11 cellular contexts compared by ENCODE assay signal in the genomic region with DNA sequence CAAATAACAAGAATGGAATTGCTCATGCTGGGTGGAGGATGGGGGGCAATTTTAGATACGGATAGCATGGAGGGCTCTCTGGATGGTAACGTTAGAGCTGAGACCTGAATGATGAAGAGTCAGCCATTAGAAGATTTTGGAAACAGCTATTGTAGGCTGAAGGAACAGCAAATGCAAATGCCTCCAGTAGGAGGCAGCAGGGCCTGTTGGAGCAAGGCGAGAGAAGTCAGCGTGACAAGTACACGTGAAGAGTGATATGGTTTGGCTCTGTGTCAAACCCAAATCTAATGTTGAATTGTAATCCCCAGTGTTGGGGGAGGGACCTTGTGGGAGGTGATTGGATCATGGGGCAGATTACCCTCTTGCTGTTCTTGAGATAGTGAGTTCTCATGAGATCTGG. TPM values are rescaled to one million over a fixed set of nuclear protein-coding genes. Genes with fewer than 3 reads are reported as not detected.
DNase-seq lines count a peak whose midpoint lies in the region; ATAC-seq, FAIRE-seq and TF ChIP-seq lines count a peak whose summit lies in the region.
"Had no signal": no experiment of that assay in that cellular context is flagged by ENCODE, and none has a peak within 500 bp of the region (broad histone marks: within the 10 kb centered on the region; RNA-seq: fewer than 3 reads in every experiment).

No MANE protein-coding gene starts in this region.

- H3K23me2 ChIP-seq in H1 (ENCODE audit: low read depth, low read length): no peaks in the 10 kb centered on the region

- no peak overlapping the region for H3K18ac ChIP-seq in H1 (ENCODE audit: extremely low read depth, low read length)

- H4K5ac ChIP-seq in H1 (ENCODE audit: insufficient read length, low read depth, low read length): no peak overlapping the region

- no peak overlapping the region for H3K27ac ChIP-seq in MM.1S (ENCODE audit: low read length)
- H3K27ac ChIP-seq in H1 (ENCODE audit: low read depth, low read length): no peak overlapping the region
- H3K27ac ChIP-seq: heart left ventricle had no signal

- no peaks in the 10 kb centered on the region for H3K79me1 ChIP-seq in H1 (ENCODE audit: low read depth, low read length)

- WGBS in H1 (ENCODE audit: extremely low coverage in 1 of 2, insufficient coverage in 1 of 2, insufficient read length in 1 of 2, insufficient replicate concordance in 2 of 2, low coverage in 1 of 2, low lambda C conversion rate in 2 of 2, missing lambda C conversion rate in 1 of 2), 2 experiments: 70% methylated on average over 5 of the region's 5 CpGs; no CpG with 5 or more reads in 1 of the 2 experiments

- H3K4me3 Mint-ChIP-seq in nephron progenitor cell: no peak overlapping the region

- H2BK12ac ChIP-seq in H1 (ENCODE audit: low read depth, low read length): no peak overlapping the region

- H3K4me3 ChIP-seq in GM12864 (ENCODE audit: low read depth, low read length) (no peak overlapping the region), MM.1S (ENCODE audit: low read length) (no peak overlapping the region), H1 (ENCODE audit: extremely low read depth in 1 of 4, insufficient read depth in 2 of 4, low read depth in 3 of 4, low read length in 4 of 4) (no peak overlapping the region), mucosa of descending colon (no peak overlapping the region)
- H3K4me3 ChIP-seq: heart left ventricle had no signal

- no peak overlapping the region for H2AFZ ChIP-seq in MM.1S (ENCODE audit: low read length)
- H2AFZ ChIP-seq in H1 (ENCODE audit: low read length): no peak overlapping the region

- H4K8ac ChIP-seq in H1 (ENCODE audit: extremely low read depth, insufficient read depth, low read length): no peak overlapping the region

- H3K4me2 ChIP-seq in MM.1S (ENCODE audit: low read depth, low read length) (no peak overlapping the region), H1 (ENCODE audit: insufficient read depth in 1 of 2, low read depth in 2 of 2, low read length in 2 of 2) (no peak overlapping the region)

- TF ChIP-seq EP300 in H1 (IDR thresholded peaks at IDR 0.05; ENCODE audit: borderline replicate concordance in 1 of 2, low read depth in 2 of 2, low read length in 2 of 2): no peak

- CTCF ChIA-PET in H1 (lab: Charles Lee; ENCODE audit: partially characterized antibody): interaction anchor here (0.6 to 3.4 kb wide), 18 partner anchors 8 to 268 kb away, joined by 3 to 25 read pairs (median 4); a partner anchor contains a TSS

- TF ChIP-seq CTCF in GM12864 (IDR thresholded peaks at IDR 0.05; ENCODE audit: low read depth, low read length, missing control alignments): peak; percentile 46
- peak; percentile 18 for TF ChIP-seq CTCF in MM.1S (IDR thresholded peaks at IDR 0.05; ENCODE audit: low read length)
- peak; percentile 65 to 81 (median 66) for TF ChIP-seq CTCF in H1 (IDR thresholded peaks at IDR 0.05; ENCODE audit: control extremely low read depth in 1 of 3, insufficient read depth in 1 of 3, low read depth in 1 of 3, low read length in 3 of 3)
- no peak for TF ChIP-seq CTCF in mucosa of descending colon (IDR thresholded peaks at IDR 0.05)
- no peak for TF ChIP-seq CTCF in nephron progenitor cell (IDR thresholded peaks at IDR 0.05)

- H4K91ac ChIP-seq in H1 (replicated peaks; ENCODE audit: insufficient read length, low read length): no peak overlapping the region

- H2BK5ac ChIP-seq in H1 (ENCODE audit: low read depth, low read length): no peak overlapping the region

- POLR2A ChIA-PET in H1 (lab: Charles Lee; ENCODE audit: partially characterized antibody): interaction anchor here (1.9 kb wide), 1 partner anchor 13 kb away, joined by 4 read pairs; no protein-coding TSS in a partner anchor

- no peak overlapping the region for H2BK20ac ChIP-seq in H1 (ENCODE audit: low read length)

- H2BK120ac ChIP-seq in H1 (replicated peaks; ENCODE audit: low read depth, low read length): no peak overlapping the region

- TF ChIP-seq POLR2A in H1 (IDR thresholded peaks at IDR 0.05; ENCODE audit: control extremely low read depth in 1 of 2, low read depth in 2 of 2, low read length in 2 of 2): no peak

- no peak overlapping the region for H3K23ac ChIP-seq in H1 (ENCODE audit: insufficient read length)

- no peaks in the 10 kb centered on the region for H3F3A ChIP-seq in MM.1S (ENCODE audit: insufficient read depth, low read length)

- peak; percentile 66 for FAIRE-seq in H1 (lab: Jason Lieb, UNC)
- FAIRE-seq: H54 had no signal

- H3K79me2 ChIP-seq in MM.1S (ENCODE audit: low read length) (no peaks in the 10 kb centered on the region), H1 (ENCODE audit: control insufficient read depth in 1 of 2, insufficient read depth in 2 of 2, low read length in 2 of 2) (no peaks in the 10 kb centered on the region)

- ATAC-seq in mucosa of descending colon (peak; percentile 79), GM19328 (IDR thresholded peaks at IDR 0.05; ENCODE audit: unreplicated experiment) (no peak)
- ATAC-seq: heart left ventricle had no signal

- H3K4me1 ChIP-seq in MM.1S (ENCODE audit: low read length) (0 out of 2 replicates have a peak, but pooled peaks cover 3% of the 10 kb centered on the region), H1 (replicated peaks in 1 of 4; ENCODE audit: control insufficient read depth in 3 of 4, insufficient read depth in 4 of 4, low read length in 3 of 4) (no peaks in the 10 kb centered on the region), mucosa of descending colon (ENCODE audit: low read depth) (no peaks in the 10 kb centered on the region)

- no peaks in the 10 kb centered on the region for H3K27me3 ChIP-seq in MM.1S (replicated peaks; ENCODE audit: insufficient read depth, low read length)
- no peaks in the 10 kb centered on the region for H3K27me3 ChIP-seq in H1 (replicated peaks in 1 of 4; ENCODE audit: control insufficient read depth in 3 of 4, extremely low read depth in 1 of 4, insufficient read depth in 3 of 4, low read length in 3 of 4)
- H3K27me3 ChIP-seq: heart left ventricle had no signal

- H2BK15ac ChIP-seq in H1 (ENCODE audit: low read length): no peak overlapping the region

- H3K14ac ChIP-seq in H1 (ENCODE audit: insufficient read length): no peak overlapping the region

- intact Hi-C loops in mucosa of descending colon (cut with DNase I, micrococcal nuclease) (no loop called here), head of caudate nucleus (cut with DNase I) (no loop called here)

- H3K36me3 ChIP-seq in MM.1S (replicated peaks; ENCODE audit: insufficient read depth, low read length): no peaks in the 10 kb centered on the region
- no peaks in the 10 kb centered on the region for H3K36me3 ChIP-seq in H1 (ENCODE audit: control insufficient read depth in 2 of 4, insufficient read depth in 4 of 4, low read length in 3 of 4)
- H3K36me3 ChIP-seq in mucosa of descending colon (ENCODE audit: low read depth): no peaks in the 10 kb centered on the region
- H3K36me3 ChIP-seq: heart left ventricle had no signal

- H3K9me3 ChIP-seq in MM.1S (replicated peaks; ENCODE audit: insufficient read depth, low read length): no peaks in the 10 kb centered on the region
- H3K9me3 ChIP-seq in H1 (ENCODE audit: insufficient read depth in 2 of 2, low read depth in 1 of 2, low read length in 1 of 2): peaks cover 11 to 16% of the 10 kb centered on the region in 2 experiments; a peak in 3 of 4 replicates
- peaks cover 12% of the 10 kb centered on the region for H3K9me3 ChIP-seq in mucosa of descending colon

- H3K9ac ChIP-seq in MM.1S (ENCODE audit: low read length): no peak overlapping the region
- no peak overlapping the region for H3K9ac ChIP-seq in H1 (replicated peaks in 1 of 4; ENCODE audit: extremely low read depth in 1 of 4, low read depth in 3 of 4, low read length in 3 of 4)

- H3K9me2 ChIP-seq in MM.1S (replicated peaks; ENCODE audit: insufficient read depth, low read length): no peaks in the 10 kb centered on the region

- no peaks in the 10 kb centered on the region for H4K20me1 ChIP-seq in MM.1S (ENCODE audit: insufficient read depth, low read length)
- H4K20me1 ChIP-seq in H1 (replicated peaks in 1 of 2; ENCODE audit: control insufficient read depth in 1 of 2, insufficient read depth in 2 of 2, low read length in 2 of 2): no peaks in the 10 kb centered on the region

- peaks cover 7% of the 10 kb centered on the region for H3K36me3 Mint-ChIP-seq in nephron progenitor cell (ENCODE audit: low read depth)

- H3K4me1 Mint-ChIP-seq in nephron progenitor cell: no peaks in the 10 kb centered on the region

- no peak overlapping the region for H3K27ac Mint-ChIP-seq in nephron progenitor cell

- no peak overlapping the region for H3K4ac ChIP-seq in H1 (replicated peaks; ENCODE audit: insufficient read length, low read depth, low read length)

- H2AK5ac ChIP-seq in H1 (ENCODE audit: low read depth, low read length): no peak overlapping the region

- DNase-seq in GM12864 (ENCODE audit: low read depth) (no peak), MM.1S (no peak), H1 (ENCODE audit: low read depth in 1 of 2, low spot score in 2 of 2) (peak in 1 of 2 experiments; percentile 54), mucosa of descending colon (peak in 2 of 3 donors; percentile 41 to 60), nephron progenitor cell (no peak), head of caudate nucleus (no peak), HCEC 1CT (no peak)
- DNase-seq: heart left ventricle, occipital lobe had no signal

- peaks cover 31% of the 10 kb centered on the region for H3K27me3 Mint-ChIP-seq in nephron progenitor cell (ENCODE audit: low read depth, poor library complexity)

- H3K56ac ChIP-seq in H1 (replicated peaks; ENCODE audit: insufficient read length, low read depth, low read length): no peak overlapping the region

- peaks cover 32% of the 10 kb centered on the region for H3K9me3 Mint-ChIP-seq in nephron progenitor cell

- TF ChIP-seq RAD21 in H1 (IDR thresholded peaks at IDR 0.05 in 1 of 2, conservative IDR thresholded peaks at IDR 0.05 in 1 of 2; ENCODE audit: low read depth in 2 of 2, low read length in 2 of 2): peak; percentile 72 to 83

TF ChIP-seq in H1, 55 proteins besides CTCF, POLR2A, EP300 and RAD21 (continues in another document):
- TF ChIP-seq, protein P1, sequence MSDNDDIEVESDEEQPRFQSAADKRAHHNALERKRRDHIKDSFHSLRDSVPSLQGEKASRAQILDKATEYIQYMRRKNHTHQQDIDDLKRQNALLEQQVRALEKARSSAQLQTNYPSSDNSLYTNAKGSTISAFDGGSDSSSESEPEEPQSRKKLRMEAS (IDR thresholded peaks at IDR 0.05): peak; percentile 38; the same call in 1 of the 2 replicates
- TF ChIP-seq YY1 (IDR thresholded peaks at IDR 0.05; ENCODE audit: low read depth, low read length): peak; percentile 76
- TF ChIP-seq CBX8 (IDR thresholded peaks at IDR 0.05; ENCODE audit: borderline replicate concordance, low read depth, low read length): no peak

RNA-seq across cellular contexts. Expression of a gene that starts 59.3 kb away (rescaled TPM):
- total RNA-seq in H1 (2021; fragmentation: NEBNext Ultra II Directional; extraction: Animal tissue kit (Norgen Biotek cat#: 25700)): 4.9 and 5.5 TPM in 2 replicates
- 4.9 and 10.4 TPM in 2 replicates for polyA plus RNA-seq in H1 (2011; rRNA removed)
- 3.9 TPM for polyA plus RNA-seq in H1 (2011; cell fraction: cytosol; rRNA removed)
- polyA plus RNA-seq in H1 (2011; cell fraction: nucleus; rRNA removed): 5.6 TPM
- 6.3 to 13.6 TPM (median 10.4 TPM) in 4 replicates for polyA plus RNA-seq in H1 (2012, experiment 1 of 2)
- polyA plus RNA-seq in H1 (2012, experiment 2 of 2): 6.9 TPM
- 14.2 TPM for polyA plus RNA-seq in H1 (2013, experiment 1 of 2)
- 15.8 TPM for polyA plus RNA-seq in H1 (2013, experiment 2 of 2)
- 0.78 and 1.5 TPM in 2 replicates for polyA minus RNA-seq in H1 (2011; rRNA and poly(A)+ RNA removed)
- polyA minus RNA-seq in H1 (2011; cell fraction: cytosol; rRNA and poly(A)+ RNA removed): 4.7 TPM
- 3.3 TPM for polyA minus RNA-seq in H1 (2011; cell fraction: nucleus; rRNA and poly(A)+ RNA removed)
- total RNA-seq in mucosa of descending colon: 10 to 100 TPM; 18.0 to 33.0 (median 25.6) TPM
- total RNA-seq: occipital lobe had no signal

Comparison
In these comparisons a context has a peak if more than half of its experiments do, and no peak if none do; other contexts are left out.
1. DNase-seq: peak in mucosa of descending colon (2 of 3); none in GM12864 (single experiment), MM.1S (single experiment), nephron progenitor cell (single experiment), head of caudate nucleus (0 of 42) and HCEC 1CT (single experiment).
2. CTCF ChIP-seq: peak in GM12864 (single experiment), MM.1S (single experiment) and H1 (3 of 3); none in mucosa of descending colon (single experiment) and nephron progenitor cell (single experiment).